Comparison of ENCODE assay signal across 19 cellular contexts in the genomic region with DNA sequence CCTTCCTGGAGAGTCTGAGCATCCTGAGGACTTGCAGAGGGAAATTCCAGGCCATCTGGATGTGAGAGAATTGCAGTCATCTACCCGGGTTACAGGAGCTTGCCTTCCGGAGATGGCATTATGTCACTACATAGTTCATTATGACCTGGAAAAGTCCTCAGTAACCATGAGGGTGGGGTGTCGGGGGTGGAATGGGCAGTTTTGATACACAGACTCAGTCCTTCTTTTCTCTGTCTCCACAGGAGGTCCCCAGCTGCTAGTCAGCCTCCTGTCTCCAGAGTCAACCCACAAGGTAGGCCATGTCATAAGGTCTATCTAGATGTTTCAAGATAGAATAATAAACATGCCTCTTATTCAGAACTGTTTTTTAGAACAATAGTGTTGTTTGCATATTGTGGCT.
DNase-seq lines count a peak whose midpoint lies in the region; ATAC-seq, FAIRE-seq and TF ChIP-seq lines count a peak whose summit lies in the region.
"Had no signal": no experiment of that assay in that cellular context is flagged by ENCODE, and none has a peak within 500 bp of the region (broad histone marks: within the 10 kb centered on the region; RNA-seq: fewer than 3 reads in every experiment).

No MANE protein-coding gene starts in this region.

- H3K4me2 ChIP-seq in endothelial cell of umbilical vein (ENCODE audit: insufficient read depth, low read length), result peak overlapping the region; percentile 75
- H3K4me2 ChIP-seq: GM23338 had no signal

- H3K27ac ChIP-seq in endothelial cell of umbilical vein (ENCODE audit: insufficient read depth, low read depth, low read length), result peak overlapping the region; percentile 89
- H3K27ac ChIP-seq: cardiac muscle cell, thoracic aorta had no signal

- no peaks in the 10 kb centered on the region for H3K9me1 ChIP-seq in endothelial cell of umbilical vein (replicated peaks; ENCODE audit: control insufficient read depth, extremely low read depth, insufficient read depth, low read length)

- H2AFZ ChIP-seq in endothelial cell of umbilical vein (ENCODE audit: low read depth, low read length), result no peak overlapping the region

- intact Hi-C loops in activated CD8-positive, alpha-beta T cell treated with anti-CD3 and anti-CD28 coated beads for 36 hours (cut with micrococcal nuclease), result no loop called here
- intact Hi-C loops in endothelial cell of umbilical vein (cut with micrococcal nuclease), result loop anchor here (1.0 to 5.0 kb wide), 10 partner anchors 11 to 1567 kb away; partner anchors contain the start of genes GNG12, LEPR and LEPROT

- peak overlapping the region; percentile 79 for H3K9ac ChIP-seq in endothelial cell of umbilical vein (replicated peaks; ENCODE audit: extremely low read depth, insufficient read depth, low read length)

- no peaks in the 10 kb centered on the region; the same call in 1 of the 2 replicates for H3K9me3 ChIP-seq in MG63
- H3K9me3 ChIP-seq in endothelial cell of umbilical vein (replicated peaks; ENCODE audit: control insufficient read depth, insufficient read depth, low read length), result no peaks in the 10 kb centered on the region
- H3K9me3 ChIP-seq: thoracic aorta had no signal

- H3K4me3 ChIP-seq in MG63 (no peak overlapping the region), endothelial cell of umbilical vein (replicated peaks in 1 of 3; ENCODE audit: insufficient read depth in 1 of 3, low read depth in 1 of 3, low read length in 3 of 3) (no peak overlapping the region)
- H3K4me3 ChIP-seq: cardiac muscle cell, GM23338, thoracic aorta had no signal

- H3K27me3 Mint-ChIP-seq in activated CD8-positive, alpha-beta T cell treated with anti-CD3 and anti-CD28 coated beads for 36 hours, result no peaks in the 10 kb centered on the region
- H3K27me3 Mint-ChIP-seq in activated CD8-positive, alpha-beta T cell treated with anti-CD3 and anti-CD28 coated beads, Interleukin-2, amount 10 ng/mL, durations not matched to agents 7 days and 5 days (ENCODE audit: low read depth), result no peaks in the 10 kb centered on the region
- H3K27me3 Mint-ChIP-seq in mesothelial cell of epicardium (ENCODE audit: low read depth), result no peaks in the 10 kb centered on the region
- H3K27me3 Mint-ChIP-seq: activated CD8-positive, alpha-beta memory T cell treated with anti-CD3 and anti-CD28 coated beads, Interleukin-2, amount 10 ng/mL, durations not matched to agents 7 days and 5 days had no signal

- no peak for DNase-seq in activated CD8-positive, alpha-beta T cell treated with anti-CD3 and anti-CD28 coated beads for 36 hours
- no peak for DNase-seq in activated CD8-positive, alpha-beta T cell treated with anti-CD3 and anti-CD28 coated beads, Interleukin-2, amount 10 ng/mL, durations not matched to agents 7 days and 5 days
- DNase-seq in MG63 (peak; percentile 3), endothelial cell of umbilical vein (ENCODE audit: low read depth, low spot score) (peak; percentile 83), mesothelial cell of epicardium (ENCODE audit: low spot score in 2 of 2, unreplicated experiment in 2 of 2) (no peak)
- no peak for DNase-seq in stimulated activated effector memory CD8-positive, alpha-beta T cell treated with anti-CD3 and anti-CD28 coated beads, Interleukin-12 subunit alpha, Interleukin-12 subunit beta, amount 100 ng/mL, for 72 hours (ENCODE audit: low spot score in 2 of 2)
- DNase-seq: activated CD8-positive, alpha-beta memory T cell treated with anti-CD3 and anti-CD28 coated beads, Interleukin-2, amount 10 ng/mL, durations not matched to agents 7 days and 5 days; activated naive CD4-positive, alpha-beta T cell treated with anti-CD3 and anti-CD28 coated beads, Interleukin-2, amount 50 U/mL, for 16 hours; DMS 273 treated with DMSO at 0.1 percent for 48 hours; KBM-7; NCI-H1436 treated with DMSO at 0.1 percent for 48 hours; NCI-H526 treated with DMSO at 0.1 percent for 48 hours had no signal

- no peak overlapping the region for H3K4me3 Mint-ChIP-seq in activated CD8-positive, alpha-beta T cell treated with anti-CD3 and anti-CD28 coated beads for 36 hours
- no peak overlapping the region for H3K4me3 Mint-ChIP-seq in activated CD8-positive, alpha-beta T cell treated with anti-CD3 and anti-CD28 coated beads, Interleukin-2, amount 10 ng/mL, durations not matched to agents 7 days and 5 days
- H3K4me3 Mint-ChIP-seq in stimulated activated effector memory CD8-positive, alpha-beta T cell treated with anti-CD3 and anti-CD28 coated beads, Interleukin-12 subunit alpha, Interleukin-12 subunit beta, amount 100 ng/mL, for 72 hours, result no peak overlapping the region
- H3K4me3 Mint-ChIP-seq in mesothelial cell of epicardium, result no peak overlapping the region
- H3K4me3 Mint-ChIP-seq: activated CD8-positive, alpha-beta memory T cell treated with anti-CD3 and anti-CD28 coated beads, Interleukin-2, amount 10 ng/mL, durations not matched to agents 7 days and 5 days; GM23338; neural crest cell had no signal

- CTCF ChIA-PET in activated CD8-positive, alpha-beta T cell treated with anti-CD3 and anti-CD28 coated beads for 36 hours (lab: Charles Lee), result interaction anchor here (0.7 to 3.2 kb wide), 3 partner anchors 9 to 180 kb away, joined by 3 to 14 read pairs (median 4); no protein-coding TSS in a partner anchor
- CTCF ChIA-PET in activated CD8-positive, alpha-beta T cell treated with anti-CD3 and anti-CD28 coated beads, Interleukin-2, amount 10 ng/mL, durations not matched to agents 7 days and 5 days (lab: Charles Lee), result interaction anchor here (0.9 to 3.4 kb wide), 3 partner anchors 23 to 180 kb away, joined by 3 to 18 read pairs (median 5); no protein-coding TSS in a partner anchor
- CTCF ChIA-PET in endothelial cell of umbilical vein (lab: Charles Lee), result interaction anchor here (1.1 to 5.8 kb wide), 4 partner anchors 14 to 180 kb away, joined by 5 to 40 read pairs (median 18); no protein-coding TSS in a partner anchor

- H3K9me3 Mint-ChIP-seq in activated CD8-positive, alpha-beta T cell treated with anti-CD3 and anti-CD28 coated beads for 36 hours, result no peaks in the 10 kb centered on the region
- H3K9me3 Mint-ChIP-seq in activated CD8-positive, alpha-beta T cell treated with anti-CD3 and anti-CD28 coated beads, Interleukin-2, amount 10 ng/mL, durations not matched to agents 7 days and 5 days (ENCODE audit: insufficient read depth), result no peaks in the 10 kb centered on the region
- H3K9me3 Mint-ChIP-seq in stimulated activated effector memory CD8-positive, alpha-beta T cell treated with anti-CD3 and anti-CD28 coated beads, Interleukin-12 subunit alpha, Interleukin-12 subunit beta, amount 100 ng/mL, for 72 hours, result no peaks in the 10 kb centered on the region
- H3K9me3 Mint-ChIP-seq in mesothelial cell of epicardium, result no peaks in the 10 kb centered on the region
- H3K9me3 Mint-ChIP-seq: GM23338, neural crest cell had no signal

- dilution Hi-C loops in endothelial cell of umbilical vein (cut with MboI; ENCODE audit: extremely low pct_ligation_motif_present, low sequenced_read_pairs), result loop anchor here (25.0 kb wide), 1 partner anchor 197 kb away; no protein-coding TSS in a partner anchor

- peak; percentile 58 for ATAC-seq in activated CD8-positive, alpha-beta T cell treated with anti-CD3 and anti-CD28 coated beads for 36 hours
- no peak for ATAC-seq in activated CD8-positive, alpha-beta T cell treated with anti-CD3 and anti-CD28 coated beads, Interleukin-2, amount 10 ng/mL, durations not matched to agents 7 days and 5 days
- ATAC-seq in stimulated activated effector memory CD8-positive, alpha-beta T cell treated with anti-CD3 and anti-CD28 coated beads, Interleukin-12 subunit alpha, Interleukin-12 subunit beta, amount 100 ng/mL, for 72 hours, result peak; percentile 37
- ATAC-seq in HG03520 (IDR thresholded peaks at IDR 0.05; ENCODE audit: unreplicated experiment), result no peak
- ATAC-seq in GM18502 (IDR thresholded peaks at IDR 0.05; ENCODE audit: poor library complexity, unreplicated experiment), result no peak
- ATAC-seq: activated CD8-positive, alpha-beta memory T cell treated with anti-CD3 and anti-CD28 coated beads, Interleukin-2, amount 10 ng/mL, durations not matched to agents 7 days and 5 days; left lobe of liver had no signal

- no peak for TF ChIP-seq POLR2A in endothelial cell of umbilical vein (IDR thresholded peaks at IDR 0.05; ENCODE audit: low read depth, low read length)

- H3K27me3 ChIP-seq in MG63 (no peaks in the 10 kb centered on the region), endothelial cell of umbilical vein (ENCODE audit: control insufficient read depth in 2 of 2, insufficient read depth in 2 of 2, low read length in 2 of 2) (no peaks in the 10 kb centered on the region)
- H3K27me3 ChIP-seq: cardiac muscle cell had no signal

- H3K4me1 Mint-ChIP-seq in activated CD8-positive, alpha-beta T cell treated with anti-CD3 and anti-CD28 coated beads for 36 hours (ENCODE audit: low read depth), result peaks cover 59% of the 10 kb centered on the region
- H3K4me1 Mint-ChIP-seq in activated CD8-positive, alpha-beta T cell treated with anti-CD3 and anti-CD28 coated beads, Interleukin-2, amount 10 ng/mL, durations not matched to agents 7 days and 5 days (ENCODE audit: low read depth), result peaks cover 47% of the 10 kb centered on the region
- peaks cover 44% of the 10 kb centered on the region for H3K4me1 Mint-ChIP-seq in stimulated activated effector memory CD8-positive, alpha-beta T cell treated with anti-CD3 and anti-CD28 coated beads, Interleukin-12 subunit alpha, Interleukin-12 subunit beta, amount 100 ng/mL, for 72 hours
- H3K4me1 Mint-ChIP-seq in mesothelial cell of epicardium, result peaks cover 57% of the 10 kb centered on the region

- no TSS peak for BruUV-seq in endothelial cell of umbilical vein (replicated peaks; lab: Mats Ljungman, UMichigan)

- H3K79me2 ChIP-seq in endothelial cell of umbilical vein (ENCODE audit: control insufficient read depth, insufficient read depth, low read length), result no peaks in the 10 kb centered on the region

- H3K36me3 ChIP-seq in MG63, result peaks cover 6% of the 10 kb centered on the region; the same call in 1 of the 2 replicates
- H3K36me3 ChIP-seq in endothelial cell of umbilical vein (ENCODE audit: control insufficient read depth in 2 of 2, extremely low read depth in 1 of 2, insufficient read depth in 2 of 2, low read length in 2 of 2), result no peaks in the 10 kb centered on the region
- H3K36me3 ChIP-seq: cardiac muscle cell, thoracic aorta had no signal

- POLR2A ChIA-PET in activated CD8-positive, alpha-beta T cell treated with anti-CD3 and anti-CD28 coated beads for 36 hours (lab: Charles Lee), result interaction anchor here (1.1 kb wide), 1 partner anchor 181 kb away, joined by 4 read pairs; no protein-coding TSS in a partner anchor
- POLR2A ChIA-PET in activated CD8-positive, alpha-beta T cell treated with anti-CD3 and anti-CD28 coated beads, Interleukin-2, amount 10 ng/mL, durations not matched to agents 7 days and 5 days (lab: Charles Lee), result no interaction called here
- POLR2A ChIA-PET in endothelial cell of umbilical vein (lab: Charles Lee), result interaction anchor here (1.7 kb wide), 1 partner anchor 66 kb away, joined by 7 read pairs; no protein-coding TSS in a partner anchor

- H4K20me1 ChIP-seq in endothelial cell of umbilical vein (replicated peaks; ENCODE audit: control insufficient read depth, extremely low read depth, insufficient read depth, low read length), result no peaks in the 10 kb centered on the region

- H3K36me3 Mint-ChIP-seq in activated CD8-positive, alpha-beta T cell treated with anti-CD3 and anti-CD28 coated beads for 36 hours (ENCODE audit: low read depth), result no peaks in the 10 kb centered on the region
- no peaks in the 10 kb centered on the region for H3K36me3 Mint-ChIP-seq in activated CD8-positive, alpha-beta T cell treated with anti-CD3 and anti-CD28 coated beads, Interleukin-2, amount 10 ng/mL, durations not matched to agents 7 days and 5 days (ENCODE audit: low read depth)
- no peaks in the 10 kb centered on the region for H3K36me3 Mint-ChIP-seq in stimulated activated effector memory CD8-positive, alpha-beta T cell treated with anti-CD3 and anti-CD28 coated beads, Interleukin-12 subunit alpha, Interleukin-12 subunit beta, amount 100 ng/mL, for 72 hours
- no peaks in the 10 kb centered on the region for H3K36me3 Mint-ChIP-seq in mesothelial cell of epicardium

- no peak for TF ChIP-seq CTCF in activated CD8-positive, alpha-beta T cell treated with anti-CD3 and anti-CD28 coated beads for 36 hours (IDR thresholded peaks at IDR 0.05)
- TF ChIP-seq CTCF in endothelial cell of umbilical vein (IDR thresholded peaks at IDR 0.05; ENCODE audit: extremely low read depth in 1 of 2, insufficient read depth in 1 of 2, low read depth in 1 of 2, low read length in 2 of 2) (no peak), mesothelial cell of epicardium (IDR thresholded peaks at IDR 0.05; ENCODE audit: unreplicated experiment) (no peak)

- H3K27ac Mint-ChIP-seq in activated CD8-positive, alpha-beta T cell treated with anti-CD3 and anti-CD28 coated beads for 36 hours, result no peak overlapping the region
- H3K27ac Mint-ChIP-seq in activated CD8-positive, alpha-beta T cell treated with anti-CD3 and anti-CD28 coated beads, Interleukin-2, amount 10 ng/mL, durations not matched to agents 7 days and 5 days, result no peak overlapping the region
- H3K27ac Mint-ChIP-seq in stimulated activated effector memory CD8-positive, alpha-beta T cell treated with anti-CD3 and anti-CD28 coated beads, Interleukin-12 subunit alpha, Interleukin-12 subunit beta, amount 100 ng/mL, for 72 hours, result no peak overlapping the region
- no peak overlapping the region for H3K27ac Mint-ChIP-seq in mesothelial cell of epicardium
- H3K27ac Mint-ChIP-seq: activated CD8-positive, alpha-beta memory T cell treated with anti-CD3 and anti-CD28 coated beads, Interleukin-2, amount 10 ng/mL, durations not matched to agents 7 days and 5 days; GM23338 had no signal

- peak; percentile 93 for FAIRE-seq in endothelial cell of umbilical vein (lab: Jason Lieb, UNC)

- H3K4me1 ChIP-seq in endothelial cell of umbilical vein (ENCODE audit: control insufficient read depth, extremely low read depth, insufficient read depth, low read length), result peaks cover 66% of the 10 kb centered on the region

Comparison
In these comparisons a context has a peak if more than half of its experiments do, and no peak if none do; other contexts are left out.
1. ATAC-seq: peak in activated CD8-positive, alpha-beta T cell treated with anti-CD3 and anti-CD28 coated beads for 36 hours (single experiment) and stimulated activated effector memory CD8-positive, alpha-beta T cell treated with anti-CD3 and anti-CD28 coated beads, Interleukin-12 subunit alpha, Interleukin-12 subunit beta, amount 100 ng/mL, for 72 hours (single experiment); none in activated CD8-positive, alpha-beta T cell treated with anti-CD3 and anti-CD28 coated beads, Interleukin-2, amount 10 ng/mL, durations not matched to agents 7 days and 5 days (single experiment), HG03520 (single experiment) and GM18502 (single experiment).
2. DNase-seq: peak in MG63 (single experiment) and endothelial cell of umbilical vein (single experiment); none in activated CD8-positive, alpha-beta T cell treated with anti-CD3 and anti-CD28 coated beads for 36 hours (single experiment), activated CD8-positive, alpha-beta T cell treated with anti-CD3 and anti-CD28 coated beads, Interleukin-2, amount 10 ng/mL, durations not matched to agents 7 days and 5 days (single experiment), stimulated activated effector memory CD8-positive, alpha-beta T cell treated with anti-CD3 and anti-CD28 coated beads, Interleukin-12 subunit alpha, Interleukin-12 subunit beta, amount 100 ng/mL, for 72 hours (0 of 2) and mesothelial cell of epicardium (0 of 2).